1 cellular context compared by ENCODE assay signal in genomic region chr7:102398543-102398942, GRCh38.
TF ChIP-seq lines count a peak whose summit lies in the region.

No MANE protein-coding gene starts in this region.

TF ChIP-seq in HepG2, 621 proteins besides CTCF, POLR2A, EP300 and RAD21:
- TF ChIP-seq CEBPB (IDR thresholded peaks at IDR 0.05; ENCODE audit: borderline replicate concordance, low read depth, low read length) (peak; percentile 77), ZNF670 (CRISPR knock-in tag; IDR thresholded peaks at IDR 0.05; ENCODE audit: borderline replicate concordance) (no peak)
TF ChIP-seq in HepG2: peak in this region for 1.
